ENCODE assay signal across 11 cellular contexts in genomic region chr3:20324664-20325478, GRCh38.
DNase-seq lines count a peak whose midpoint lies in the region; ATAC-seq, FAIRE-seq and TF ChIP-seq lines count a peak whose summit lies in the region.
"Had no signal": no experiment of that assay in that cellular context is flagged by ENCODE, and none has a peak within 500 bp of the region (broad histone marks: within the 10 kb centered on the region; RNA-seq: fewer than 3 reads in every experiment).

No MANE protein-coding gene starts in this region.

- in situ Hi-C loops in KBM-7 (cut with MboI; ENCODE audit: low pct_unique_long_range_greater_than_20kb, low sequenced_read_pairs) = no loop called here

- no peaks in the 10 kb centered on the region for H3K27me3 Mint-ChIP-seq in memory B cell
- H3K27me3 Mint-ChIP-seq: activated naive CD8-positive, alpha-beta T cell treated with anti-CD3 and anti-CD28 coated beads, Interleukin-2, amount 10 ng/mL, durations not matched to agents 7 days and 5 days had no signal

- DNase-seq in KBM-7 (peak; percentile 9), memory B cell (ENCODE audit: low spot score in 2 of 2) (no peak), HTR-8/SVneo (ENCODE audit: insufficient read length, low spot score) (no peak), WERI-Rb-1 (no peak), GM10266 (ENCODE audit: extremely low spot score) (no peak), NCI-H2196 (lab: John Stamatoyannopoulos, UW; ENCODE audit: unreplicated experiment) (no peak)
- DNase-seq: activated naive CD8-positive, alpha-beta T cell treated with anti-CD3 and anti-CD28 coated beads, Interleukin-2, amount 10 ng/mL, durations not matched to agents 7 days and 5 days had no signal

- no peak for TF ChIP-seq CTCF in WERI-Rb-1 (IDR thresholded peaks at IDR 0.05; ENCODE audit: low read depth, low read length)
- TF ChIP-seq CTCF in GM10266 (IDR thresholded peaks at IDR 0.05; ENCODE audit: control insufficient read depth, insufficient read depth, low read depth, missing control alignments) = no peak

- no peak overlapping the region for H3K27ac ChIP-seq in WERI-Rb-1
- H3K27ac ChIP-seq: SK-N-MC had no signal

- ATAC-seq in GM18909 (IDR thresholded peaks at IDR 0.05; ENCODE audit: poor library complexity, unreplicated experiment) = peak; percentile 99
- peak; percentile 99 for ATAC-seq in HG02642 (IDR thresholded peaks at IDR 0.05; ENCODE audit: poor library complexity, unreplicated experiment)
- peak; percentile 66 for ATAC-seq in memory B cell (ENCODE audit: low read depth)
- ATAC-seq: HepG2 had no signal

- no peak for FAIRE-seq in HTR-8/SVneo (lab: Jason Lieb, UNC)
- FAIRE-seq: HepG2 had no signal

- H3K4me3 ChIP-seq in WERI-Rb-1 (ENCODE audit: low read depth, low read length) = no peak overlapping the region
- H3K4me3 ChIP-seq: SK-N-MC had no signal

- no peaks in the 10 kb centered on the region for H3K9me3 Mint-ChIP-seq in memory B cell
- H3K9me3 Mint-ChIP-seq: activated naive CD8-positive, alpha-beta T cell treated with anti-CD3 and anti-CD28 coated beads, Interleukin-2, amount 10 ng/mL, durations not matched to agents 7 days and 5 days had no signal

- H3K4me1 Mint-ChIP-seq in memory B cell = peaks cover 8% of the 10 kb centered on the region
- H3K4me1 Mint-ChIP-seq: activated naive CD8-positive, alpha-beta T cell treated with anti-CD3 and anti-CD28 coated beads, Interleukin-2, amount 10 ng/mL, durations not matched to agents 7 days and 5 days had no signal

- no peaks in the 10 kb centered on the region for H3K36me3 ChIP-seq in WERI-Rb-1

- peak overlapping the region; percentile 25 for H3K27ac Mint-ChIP-seq in memory B cell
- H3K27ac Mint-ChIP-seq: activated naive CD8-positive, alpha-beta T cell treated with anti-CD3 and anti-CD28 coated beads, Interleukin-2, amount 10 ng/mL, durations not matched to agents 7 days and 5 days had no signal

- H3K36me3 Mint-ChIP-seq in memory B cell = no peaks in the 10 kb centered on the region
- H3K36me3 Mint-ChIP-seq: activated naive CD8-positive, alpha-beta T cell treated with anti-CD3 and anti-CD28 coated beads, Interleukin-2, amount 10 ng/mL, durations not matched to agents 7 days and 5 days had no signal

- no peaks in the 10 kb centered on the region for H3K9me3 ChIP-seq in WERI-Rb-1 (ENCODE audit: severe bottlenecking)

- H3K27me3 ChIP-seq in WERI-Rb-1 (ENCODE audit: insufficient read depth, low read depth, severe bottlenecking) = no peaks in the 10 kb centered on the region

- H3K4me3 Mint-ChIP-seq in memory B cell = no peak overlapping the region
- H3K4me3 Mint-ChIP-seq: activated naive CD8-positive, alpha-beta T cell treated with anti-CD3 and anti-CD28 coated beads, Interleukin-2, amount 10 ng/mL, durations not matched to agents 7 days and 5 days had no signal
